Comparison of ENCODE assay signal across 1 cellular context in genomic region chr2:29463181-29463900, GRCh38.
TF ChIP-seq lines count a peak whose summit lies in the region.

No MANE protein-coding gene starts in this region.

TF ChIP-seq in H1, 55 proteins besides CTCF, POLR2A, EP300 and RAD21 (continued from another document):
- no peak for TF ChIP-seq SIX5 (IDR thresholded peaks at IDR 0.05; ENCODE audit: low read depth, low read length)
TF ChIP-seq in H1: peak in this region for 0.
